In genomic region chr14:92515510-92516343, GRCh38 we compare ENCODE assay signal across 1 cellular context.
TF ChIP-seq lines count a peak whose summit lies in the region.

No MANE protein-coding gene starts in this region.

TF ChIP-seq in IMR-90, 13 proteins besides CTCF, POLR2A, EP300 and RAD21:
- TF ChIP-seq USF2 (IDR thresholded peaks at IDR 0.05; ENCODE audit: low read depth, low read length) = no peak
- TF ChIP-seq FOS (IDR thresholded peaks at IDR 0.05; ENCODE audit: low read depth, low read length) = no peak
- no peak for TF ChIP-seq MAFK (IDR thresholded peaks at IDR 0.05; ENCODE audit: low read depth, low read length)
- TF ChIP-seq MXI1 (IDR thresholded peaks at IDR 0.05; ENCODE audit: borderline replicate concordance, low read depth, low read length) = no peak
- TF ChIP-seq SMC3 (IDR thresholded peaks at IDR 0.05; ENCODE audit: low read depth, low read length) = no peak
- TF ChIP-seq RCOR1 (IDR thresholded peaks at IDR 0.05; ENCODE audit: insufficient replicate concordance, low read length) = no peak
- TF ChIP-seq CHD1 (IDR thresholded peaks at IDR 0.05; ENCODE audit: low read depth, low read length) = no peak
- no peak for TF ChIP-seq CEBPB (IDR thresholded peaks at IDR 0.05; ENCODE audit: low read depth, low read length)
- no peak for TF ChIP-seq RFX5 (IDR thresholded peaks at IDR 0.05; ENCODE audit: low read depth, low read length)
- TF ChIP-seq, protein P1, sequence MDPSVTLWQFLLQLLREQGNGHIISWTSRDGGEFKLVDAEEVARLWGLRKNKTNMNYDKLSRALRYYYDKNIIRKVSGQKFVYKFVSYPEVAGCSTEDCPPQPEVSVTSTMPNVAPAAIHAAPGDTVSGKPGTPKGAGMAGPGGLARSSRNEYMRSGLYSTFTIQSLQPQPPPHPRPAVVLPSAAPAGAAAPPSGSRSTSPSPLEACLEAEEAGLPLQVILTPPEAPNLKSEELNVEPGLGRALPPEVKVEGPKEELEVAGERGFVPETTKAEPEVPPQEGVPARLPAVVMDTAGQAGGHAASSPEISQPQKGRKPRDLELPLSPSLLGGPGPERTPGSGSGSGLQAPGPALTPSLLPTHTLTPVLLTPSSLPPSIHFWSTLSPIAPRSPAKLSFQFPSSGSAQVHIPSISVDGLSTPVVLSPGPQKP (IDR thresholded peaks at IDR 0.05; ENCODE audit: borderline replicate concordance, low read depth, low read length) = no peak
- no peak for TF ChIP-seq BHLHE40 (IDR thresholded peaks at IDR 0.05; ENCODE audit: low read depth, low read length)
- no peak for TF ChIP-seq MAZ (IDR thresholded peaks at IDR 0.05; ENCODE audit: borderline replicate concordance, low read depth, low read length)
TF ChIP-seq in IMR-90: peak in this region for 0.
